13 cellular contexts compared by ENCODE assay signal in the genomic region with DNA sequence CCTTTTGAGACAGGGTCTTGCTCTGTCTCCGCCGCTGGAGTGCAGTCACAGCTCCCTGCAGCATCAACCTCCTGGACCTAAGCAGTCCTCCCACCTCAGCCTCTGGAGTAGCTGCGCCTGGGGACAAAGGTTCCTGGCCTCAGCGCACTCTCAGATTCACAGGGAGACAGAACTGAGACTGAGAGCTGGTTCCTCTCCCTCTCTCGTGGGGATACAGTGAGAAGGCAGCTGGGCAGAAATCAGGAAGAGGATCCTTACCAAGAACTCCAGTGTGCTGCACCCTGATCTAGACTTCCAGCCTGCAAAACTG. TPM values are rescaled to one million over a fixed set of nuclear protein-coding genes. Genes with fewer than 3 reads are reported as not detected.
A peak's percentile ranks its signal among the peaks of the same experiment; 100 is the strongest.
DNase-seq lines count a peak whose midpoint lies in the region; ATAC-seq, FAIRE-seq and TF ChIP-seq lines count a peak whose summit lies in the region.
"Not testable (repeated sequence)": the region's sequence is repeated elsewhere in the genome, so short reads cannot be mapped to it uniquely, and the experiment has no call there.
"Had no signal": no experiment of that assay in that cellular context is flagged by ENCODE, and none has a peak within 500 bp of the region (broad histone marks: within the 10 kb centered on the region; RNA-seq: fewer than 3 reads in every experiment).

No MANE protein-coding gene starts in this region.

- TF ChIP-seq POLR2A in K562 (conservative IDR thresholded peaks at IDR 0.05): not testable (repeated sequence)

- not testable (repeated sequence) for H3K36me3 ChIP-seq in HEK293 (ENCODE audit: control insufficient read depth in 2 of 2, insufficient read depth in 1 of 2, low read length in 2 of 2); K562 (ENCODE audit: control insufficient read depth, insufficient read depth, low read length)

- not testable (repeated sequence) for TF ChIP-seq EP300 in K562 (IDR thresholded peaks at IDR 0.05; ENCODE audit: low read length)

- in situ Hi-C loops in K562 (cut with MboI): not testable (repeated sequence)

- CTCF ChIA-PET in HEK293 (lab: Yijun Ruan, JAX); T-cell (lab: Charles Lee); K562 (lab: Yijun Ruan, JAX; ENCODE audit: low intra/inter-chr PET ratio): not testable (repeated sequence)

- not testable (repeated sequence) for H4K20me1 ChIP-seq in K562 (replicated peaks; ENCODE audit: control insufficient read depth, insufficient read depth, low read length)

- not testable (repeated sequence) for BruUV-seq in K562 (replicated peaks; lab: Mats Ljungman, UMichigan)

- H3K27ac Mint-ChIP-seq in CD14-positive monocyte: peak overlapping the region in 2 of 7 donors; percentile 33 to 64
- peak overlapping the region in 1 of 2 donors; percentile 75 for H3K27ac Mint-ChIP-seq in T-cell
- not testable (repeated sequence) for H3K27ac Mint-ChIP-seq in mesothelial cell of epicardium; stimulated activated memory B cell treated with anti-CD40 and anti-IgM and Interleukin-4, amounts not matched to agents 10 μg/mL and 1 μg/mL and 100 μg/mL, for 72 hours

- H3K4me1 Mint-ChIP-seq in CD14-positive monocyte (peaks cover 10% of the 10 kb centered on the region), T-cell (peaks cover 9 to 22% (median 15%) of the 10 kb centered on the region in 3 donors)
- H3K4me1 Mint-ChIP-seq in mesothelial cell of epicardium: not testable (repeated sequence)
- peaks cover 20% of the 10 kb centered on the region for H3K4me1 Mint-ChIP-seq in stimulated activated memory B cell treated with anti-CD40 and anti-IgM and Interleukin-4, amounts not matched to agents 10 μg/mL and 1 μg/mL and 100 μg/mL, for 72 hours

- not testable (repeated sequence) for H3K4me1 ChIP-seq in HEK293 (ENCODE audit: control insufficient read depth, insufficient read depth, low read length)
- peaks cover 38 to 56% of the 10 kb centered on the region in 2 experiments for H3K4me1 ChIP-seq in K562 (replicated peaks in 1 of 2; ENCODE audit: control insufficient read depth in 2 of 2, insufficient read depth in 2 of 2, low read length in 2 of 2)

- ATAC-seq in T-cell (replicated peaks in 1 of 4): peak in 1 of 4 experiments; percentile 19
- ATAC-seq in K562; stimulated activated memory B cell treated with anti-CD40 and anti-IgM and Interleukin-4, amounts not matched to agents 10 μg/mL and 1 μg/mL and 100 μg/mL, for 72 hours: not testable (repeated sequence)
- peak; percentile 13 for ATAC-seq in Right ventricle myocardium inferior

- not testable (repeated sequence) for H3K9me3 ChIP-seq in HEK293 (ENCODE audit: control insufficient read depth, insufficient read depth, low read depth, low read length); K562 (replicated peaks; ENCODE audit: control insufficient read depth, insufficient read depth, low read depth, low read length)

- TF ChIP-seq CTCF in CD14-positive monocyte (IDR thresholded peaks at IDR 0.05); HEK293 (tag by site-specific recombination; IDR thresholded peaks at IDR 0.05); K562 (IDR thresholded peaks at IDR 0.05 in 2 of 3, conservative IDR thresholded peaks at IDR 0.05 in 1 of 3; ENCODE audit: insufficient read depth in 2 of 3, low read depth in 1 of 3, low read length in 3 of 3); mesothelial cell of epicardium (IDR thresholded peaks at IDR 0.05; ENCODE audit: unreplicated experiment): not testable (repeated sequence)

- H3K4me3 Mint-ChIP-seq in CD14-positive monocyte (peak overlapping the region; percentile 72 to 93), T-cell (peak overlapping the region; percentile 70 to 82 (median 77)), mesothelial cell of epicardium (peak overlapping the region; percentile 2)
- H3K4me3 Mint-ChIP-seq in stimulated activated memory B cell treated with anti-CD40 and anti-IgM and Interleukin-4, amounts not matched to agents 10 μg/mL and 1 μg/mL and 100 μg/mL, for 72 hours: peak overlapping the region; percentile 60

- TF ChIP-seq RAD21 in K562 (CRISPR knock-in tag; conservative IDR thresholded peaks at IDR 0.05 in 1 of 2, IDR thresholded peaks at IDR 0.05 in 1 of 2): not testable (repeated sequence)

- 54% methylated on average over 5 of the region's 5 CpGs for WGBS in K562 (ENCODE audit: insufficient coverage, low coverage, missing lambda C conversion rate)

- not testable (repeated sequence) for H3K4me3 ChIP-seq in HEK293 (ENCODE audit: low read depth, low read length); K562

- H3K36me3 Mint-ChIP-seq in CD14-positive monocyte; T-cell; mesothelial cell of epicardium; stimulated activated memory B cell treated with anti-CD40 and anti-IgM and Interleukin-4, amounts not matched to agents 10 μg/mL and 1 μg/mL and 100 μg/mL, for 72 hours: not testable (repeated sequence)

- H3K4me2 ChIP-seq in K562 (ENCODE audit: insufficient read depth, low read length): peak overlapping the region; percentile 33

- H3K79me2 ChIP-seq in K562 (ENCODE audit: control insufficient read depth, insufficient read depth, low read length): not testable (repeated sequence)

- H3K27me3 Mint-ChIP-seq in CD14-positive monocyte (ENCODE audit: low read depth in 3 of 3) (peaks cover 42 to 57% (median 52%) of the 10 kb centered on the region in 3 donors), T-cell (peaks cover 50 to 61% of the 10 kb centered on the region in 2 donors), mesothelial cell of epicardium (ENCODE audit: low read depth) (peaks cover 71% of the 10 kb centered on the region)
- peaks cover 74% of the 10 kb centered on the region for H3K27me3 Mint-ChIP-seq in stimulated activated memory B cell treated with anti-CD40 and anti-IgM and Interleukin-4, amounts not matched to agents 10 μg/mL and 1 μg/mL and 100 μg/mL, for 72 hours

- not testable (repeated sequence) for H3K27me3 ChIP-seq in K562 (ENCODE audit: control insufficient read depth in 2 of 2, insufficient read depth in 2 of 2, low read length in 2 of 2)

- POLR2A ChIA-PET in HEK293 (lab: Yijun Ruan, JAX); T-cell (lab: Charles Lee); K562 (lab: Yijun Ruan, JAX): not testable (repeated sequence)

- 0 out of 2 replicates have a peak overlapping the region, but pooled peaks have one; percentile 3 for H2AFZ ChIP-seq in K562 (ENCODE audit: low read depth, low read length)

- H3K9me1 ChIP-seq in K562 (ENCODE audit: control insufficient read depth, insufficient read depth, low read length): not testable (repeated sequence)

- FAIRE-seq in K562 (lab: Jason Lieb, UNC): not testable (repeated sequence)

- DNase-seq in CD14-positive monocyte (ENCODE audit: low spot score); T-cell; mesothelial cell of epicardium (ENCODE audit: low spot score in 2 of 2, unreplicated experiment in 2 of 2): not testable (repeated sequence)
- DNase-seq in activated CD8-positive, alpha-beta memory T cell treated with anti-CD3 and anti-CD28 coated beads, Interleukin-2, amount 50 U/mL, for 48 hours: peak; percentile 52
- DNase-seq in K562 (ENCODE audit: extremely low read depth in 1 of 4, low spot score in 3 of 4): peak in 1 of 4 experiments; percentile 39
- DNase-seq in Right ventricle myocardium inferior (ENCODE audit: missing footprints): peak; percentile 23

- H3K9me3 Mint-ChIP-seq in CD14-positive monocyte: peaks cover 0 to 22% (median 10%) of the 10 kb centered on the region in 7 donors
- H3K9me3 Mint-ChIP-seq in T-cell; mesothelial cell of epicardium; stimulated activated memory B cell treated with anti-CD40 and anti-IgM and Interleukin-4, amounts not matched to agents 10 μg/mL and 1 μg/mL and 100 μg/mL, for 72 hours: not testable (repeated sequence)

- intact Hi-C loops in CD14-positive monocyte (cut with micrococcal nuclease); Right ventricle myocardium inferior (cut with DNase I): not testable (repeated sequence)
- intact Hi-C loops in K562 (cut with micrococcal nuclease): loop anchor here (10.0 kb wide), 1 partner anchor 61 kb away; no protein-coding TSS in a partner anchor

- not testable (repeated sequence) for H3K27ac ChIP-seq in HEK293 (ENCODE audit: extremely low read depth, low read depth, low read length); K562 (ENCODE audit: extremely low read depth, low read depth, low read length)

- H3K9ac ChIP-seq in K562 (ENCODE audit: insufficient read depth in 1 of 2, low read depth in 2 of 2, low read length in 2 of 2): peak overlapping the region in 1 of 2 experiments; percentile 50; a peak in 1 of 4 replicates

RNA-seq across cellular contexts. Expression of a gene that starts 26.8 kb away (rescaled TPM):
- polyA plus RNA-seq in CD14-positive monocyte (not detected), K562 (2011; rRNA removed) (0.05 and 0.15 TPM in 2 replicates), K562 (2014; fragmentation: Illumina TruSeq; extraction: Trizol) (0.10 TPM in 1 of 2 replicates, not detected in the other), K562 (2014; fragmentation: Nextera tagmentation; extraction: Ambion mirVana) (under 1 TPM; 0.15 to 0.28 TPM), K562 (2014; rRNA removed) (0.07 TPM in 1 of 2 replicates, not detected in the other)
- total RNA-seq in T-cell (not detected), K562 (2014; rRNA removed) (0.08 TPM in 1 of 2 replicates, not detected in the other), K562 (2014; rRNA removed; fragmentation: Illumina TruSeq; extraction: Trizol) (0.04 TPM in 1 of 2 replicates, not detected in the other), K562 (2015; rRNA removed; fragmentation: Illumina TruSeq; extraction: Trizol) (not detected in 2 replicates), K562 (2021) (0.07 TPM in 1 of 2 replicates, not detected in the other), Right ventricle myocardium inferior (not detected), mesothelial cell of epicardium (not detected in 3 replicates)
- total RNA-seq in K562 (2011; cell fraction: chromatin; rRNA removed; ENCODE audit: low replicate concordance): not detected in 2 replicates
- total RNA-seq in K562 (2011; cell fraction: nucleolus; rRNA removed): not detected in 2 replicates
- not detected in 2 replicates for total RNA-seq in K562 (2011; cell fraction: nucleoplasm; rRNA removed)
- polyA plus RNA-seq in K562 (2011; cell fraction: cytosol; rRNA removed): 0.03 TPM in 2 replicates
- polyA plus RNA-seq in K562 (2011; cell fraction: nucleus; rRNA removed): not detected in 2 replicates
- polyA plus RNA-seq in K562 (2012): 0.06 and 0.08 TPM in 2 replicates
- polyA minus RNA-seq in K562 (2011; rRNA and poly(A)+ RNA removed): 0.12 TPM in 1 of 2 replicates, not detected in the other
- not detected in 2 replicates for polyA minus RNA-seq in K562 (2011; cell fraction: cytosol; rRNA and poly(A)+ RNA removed)
- polyA minus RNA-seq in K562 (2011; cell fraction: nucleus; rRNA and poly(A)+ RNA removed): not detected in 2 replicates
- total RNA-seq: dermis blood vessel endothelial cell, epithelial cell of proximal tubule, HT-29, lung microvascular endothelial cell, neural crest cell had no signal

RNA-seq across cellular contexts. Expression of a gene that starts 43.2 kb away (rescaled TPM):
- polyA plus RNA-seq in CD14-positive monocyte: not detected
- total RNA-seq in T-cell: not detected
- not detected in 2 replicates for total RNA-seq in K562 (2011; cell fraction: chromatin; rRNA removed; ENCODE audit: low replicate concordance)
- total RNA-seq in K562 (2011; cell fraction: nucleolus; rRNA removed): not detected in 2 replicates
- total RNA-seq in K562 (2011; cell fraction: nucleoplasm; rRNA removed): not detected in 2 replicates
- not detected in 2 replicates for total RNA-seq in K562 (2014; rRNA removed)
- not detected in 2 replicates for total RNA-seq in K562 (2014; rRNA removed; fragmentation: Illumina TruSeq; extraction: Trizol)
- total RNA-seq in K562 (2015; rRNA removed; fragmentation: Illumina TruSeq; extraction: Trizol): not detected in 2 replicates
- not detected in 2 replicates for total RNA-seq in K562 (2021)
- not detected in 2 replicates for polyA plus RNA-seq in K562 (2011; rRNA removed)
- not detected in 2 replicates for polyA plus RNA-seq in K562 (2011; cell fraction: cytosol; rRNA removed)
- polyA plus RNA-seq in K562 (2011; cell fraction: nucleus; rRNA removed): not detected in 2 replicates
- not detected in 2 replicates for polyA plus RNA-seq in K562 (2012)
- not detected in 2 replicates for polyA plus RNA-seq in K562 (2014; fragmentation: Illumina TruSeq; extraction: Trizol)
- under 1 TPM in 1 of 2 experiments, not detected in 1; 0.01 TPM for polyA plus RNA-seq in K562 (2014; fragmentation: Nextera tagmentation; extraction: Ambion mirVana)
- polyA plus RNA-seq in K562 (2014; rRNA removed): not detected in 2 replicates
- not detected in 2 replicates for polyA minus RNA-seq in K562 (2011; rRNA and poly(A)+ RNA removed)
- polyA minus RNA-seq in K562 (2011; cell fraction: cytosol; rRNA and poly(A)+ RNA removed): not detected in 2 replicates
- polyA minus RNA-seq in K562 (2011; cell fraction: nucleus; rRNA and poly(A)+ RNA removed): not detected in 2 replicates
- not detected for total RNA-seq in Right ventricle myocardium inferior
- total RNA-seq in mesothelial cell of epicardium: not detected in 3 replicates
- total RNA-seq: dermis blood vessel endothelial cell, epithelial cell of proximal tubule, HT-29, lung microvascular endothelial cell, neural crest cell had no signal

Comparison
In these comparisons a context has a peak if more than half of its experiments do, and no peak if none do; other contexts are left out.
1. H3K4me3 Mint-ChIP-seq: peak in every context shown above with its lines; median percentile 82 in CD14-positive monocyte; 77 in T-cell; 60 in stimulated activated memory B cell treated with anti-CD40 and anti-IgM and Interleukin-4, amounts not matched to agents 10 μg/mL and 1 μg/mL and 100 μg/mL, for 72 hours; 2 in mesothelial cell of epicardium.